ENCODE assay signal across 11 cellular contexts in genomic region chr11:74429205-74429604, GRCh38. TPM values are rescaled to one million over a fixed set of nuclear protein-coding genes. Genes with fewer than 3 reads are reported as not detected.
"Had no signal": no experiment of that assay in that cellular context is flagged by ENCODE, and none has a peak within 500 bp of the region (broad histone marks: within the 10 kb centered on the region; RNA-seq: fewer than 3 reads in every experiment).

No MANE protein-coding gene starts in this region.

- H3K4me1 Mint-ChIP-seq: GM23338, H9, IgD-negative memory B cell had no signal

- H3K27ac Mint-ChIP-seq: GM23338, H9, HFFc6, IgD-negative memory B cell had no signal

- ATAC-seq: GM23338, HepG2 had no signal

- H3K4me3 Mint-ChIP-seq: GM23338, H9, HFFc6, IgD-negative memory B cell had no signal

- H3K27ac ChIP-seq: HL-60 had no signal

- H3K4me2 ChIP-seq: GM23338 had no signal

- H3K4me3 ChIP-seq: GM23338 had no signal

- DNase-seq: H9, HCEC 1CT, HFFc6, KG1 had no signal

- FAIRE-seq: H1, H54, HepG2 had no signal

- H2AFZ ChIP-seq: GM23338 had no signal

RNA-seq across cellular contexts. Expression of gene KCNE3, which starts 38.1 kb away (rescaled TPM):
- total RNA-seq: HT1080 had no signal
- polyA plus RNA-seq: IgD-negative memory B cell had no signal
